ENCODE assay signal across 7 cellular contexts in the genomic region with DNA sequence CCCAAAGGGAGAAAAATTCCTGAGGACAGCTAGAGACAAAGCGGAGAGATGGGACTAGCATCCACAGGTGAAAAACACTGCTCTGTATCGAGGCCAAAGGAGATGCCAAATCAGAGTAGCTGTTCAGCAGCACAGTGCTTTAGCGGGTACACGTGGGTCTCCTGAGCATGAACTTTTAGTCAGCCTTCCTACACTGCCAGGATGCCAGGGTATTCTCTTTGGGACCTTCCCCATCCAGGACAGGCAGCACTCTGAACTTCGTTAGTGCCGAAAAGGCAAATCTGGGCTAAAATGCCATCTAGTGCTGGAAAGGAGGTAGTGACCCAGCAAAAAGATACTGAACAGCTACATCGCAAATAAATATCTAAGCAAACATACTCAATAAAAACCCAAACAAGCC.
DNase-seq lines count a peak whose midpoint lies in the region; ATAC-seq, FAIRE-seq and TF ChIP-seq lines count a peak whose summit lies in the region.

No MANE protein-coding gene starts in this region.

- H3K27ac ChIP-seq in esophagus muscularis mucosa (replicated peaks in 1 of 4) (no peak overlapping the region), pancreas (no peak overlapping the region)

- TF ChIP-seq EP300 in esophagus muscularis mucosa (IDR thresholded peaks at IDR 0.05), result no peak

- 50% methylated on average over 6 of the region's 7 CpGs for WGBS in esophagus muscularis mucosa
- 27 to 33% methylated on average over 7 of the region's 7 CpGs for WGBS in pancreas, 2 donors

- peak; percentile 86 for ATAC-seq in GM19463 (IDR thresholded peaks at IDR 0.05; ENCODE audit: unreplicated experiment)
- ATAC-seq in pancreas, result peak in 3 of 4 donors; percentile 56 to 78 (median 60)

- TF ChIP-seq POLR2A in esophagus muscularis mucosa (IDR thresholded peaks at IDR 0.05; ENCODE audit: low read depth), result no peak

- FAIRE-seq in RCC 7860 (lab: Jason Lieb, UNC) (no peak), pancreas (lab: Jason Lieb, UNC) (no peak)

- H3K4me1 ChIP-seq in esophagus muscularis mucosa (no peaks in the 10 kb centered on the region), pancreas (no peaks in the 10 kb centered on the region)

- intact Hi-C loops in esophagus muscularis mucosa (cut with DNase I), result no loop called here
- intact Hi-C loops in pancreas (cut with DNase I), result no loop called here

- DNase-seq in G401 (ENCODE audit: low spot score) (peak; percentile 12), HPDE6-E6E7 (ENCODE audit: extremely low spot score) (peak; percentile 28), RCC 7860 (ENCODE audit: low spot score) (peak; percentile 20), esophagus muscularis mucosa (ENCODE audit: extremely low spot score) (no peak), pancreas (peak in 1 of 6 donors; percentile 15), NCI-H510A treated with DMSO at 0.1 percent for 48 hours (lab: John Stamatoyannopoulos, UW) (no peak)

- TF ChIP-seq CTCF in esophagus muscularis mucosa (IDR thresholded peaks at IDR 0.05) (peak; percentile 16 to 46 (median 31)), pancreas (IDR thresholded peaks at IDR 0.05) (peak in 3 of 4 donors; percentile 18 to 44 (median 29))

- H3K4me3 ChIP-seq in esophagus muscularis mucosa, result no peak overlapping the region
- H3K4me3 ChIP-seq in pancreas, result no peak overlapping the region

- H3K9me3 ChIP-seq in esophagus muscularis mucosa (peaks cover 0 to 3% (median 0%) of the 10 kb centered on the region in 4 donors), pancreas (no peaks in the 10 kb centered on the region)

- H3K27me3 ChIP-seq in esophagus muscularis mucosa (no peaks in the 10 kb centered on the region), pancreas (no peaks in the 10 kb centered on the region)

- H3K36me3 ChIP-seq in esophagus muscularis mucosa (no peaks in the 10 kb centered on the region), pancreas (no peaks in the 10 kb centered on the region)

- in situ Hi-C loops in G401 (cut with HindIII; ENCODE audit: low sequenced_read_pairs), result no loop called here

Comparison
In these comparisons a context has a peak if more than half of its experiments do, and no peak if none do; other contexts are left out.
1. DNase-seq: peak in G401 (single experiment), HPDE6-E6E7 (single experiment) and RCC 7860 (single experiment); none in esophagus muscularis mucosa (single experiment) and NCI-H510A treated with DMSO at 0.1 percent for 48 hours (single experiment).